Comparison of ENCODE assay signal across 1 cellular context in the genomic region with DNA sequence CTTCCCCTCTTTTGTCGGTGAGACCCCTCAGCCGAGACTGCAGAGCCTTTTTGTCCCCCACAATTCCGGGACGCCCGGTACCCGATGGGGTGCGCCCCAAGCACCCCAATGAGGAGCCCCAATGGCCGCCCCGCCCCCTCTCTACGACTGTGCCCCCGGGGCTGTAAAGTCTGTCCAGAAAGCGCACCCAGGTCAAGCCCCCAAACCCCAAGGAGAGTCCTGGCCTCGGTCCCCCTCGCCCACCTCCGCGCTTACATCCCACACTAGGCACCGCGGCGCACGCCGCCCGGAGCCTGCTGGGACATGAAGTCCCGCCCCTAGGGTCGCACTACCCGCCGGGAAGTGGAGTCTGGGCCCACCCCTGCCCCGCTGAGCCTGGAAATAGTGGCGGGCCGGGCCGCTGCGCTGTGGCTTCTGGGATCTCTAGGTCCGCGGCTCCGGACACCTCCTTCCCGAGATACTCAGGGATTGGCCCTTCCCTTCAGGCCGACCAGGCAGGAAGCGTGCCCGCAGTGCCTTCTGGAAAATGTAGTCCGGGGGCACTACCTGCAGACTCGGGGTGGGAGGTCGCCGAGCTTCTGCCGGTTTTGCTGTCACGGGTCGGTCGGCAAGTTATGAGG.
TF ChIP-seq lines count a peak whose summit lies in the region.

Gene MEN1, minus strand, starts transcription at position 281 of the 620 bp plus-strand sequence. CDS start 442 bp downstream, outside the sequence.

TF ChIP-seq in K562, 482 proteins besides CTCF, POLR2A, EP300 and RAD21 (continued from another document and continues in another):
- TF ChIP-seq CTCFL (IDR thresholded peaks at IDR 0.05; ENCODE audit: borderline replicate concordance, insufficient read depth, low read depth, low read length, poor library complexity, severe bottlenecking) (peak; percentile 39), RCOR1 (IDR thresholded peaks at IDR 0.05; ENCODE audit: borderline replicate concordance in 1 of 2, low read depth in 2 of 2, low read length in 2 of 2) (peak in 1 of 2 experiments; percentile 47; a peak in 1 of 4 replicates), PRMT5 (CRISPR knock-in tag; IDR thresholded peaks at IDR 0.05) (no peak), SIN3B (IDR thresholded peaks at IDR 0.05; ENCODE audit: low read depth) (peak; percentile 54; the same call in 1 of the 2 replicates), SPI1 (IDR thresholded peaks at IDR 0.05; ENCODE audit: borderline replicate concordance, low read depth, low read length) (0 out of 2 replicates have a peak, but pooled peaks have one; percentile 18), CREB5 (CRISPR knock-in tag; IDR thresholded peaks at IDR 0.05) (no peak), ZBTB33 (CRISPR knock-in tag; IDR thresholded peaks at IDR 0.05) (peak; percentile 10; the same call in 1 of the 2 replicates), POU5F1 (IDR thresholded peaks at IDR 0.05; ENCODE audit: borderline replicate concordance, low read depth, low read length, partially characterized antibody) (no peak), ZNF23 (CRISPR knock-in tag; IDR thresholded peaks at IDR 0.05) (no peak), GTF2F1 (IDR thresholded peaks at IDR 0.05; ENCODE audit: low read depth, low read length) (no peak), RFX1 (IDR thresholded peaks at IDR 0.05) (no peak), TGIF2 (CRISPR knock-in tag; IDR thresholded peaks at IDR 0.05) (no peak), BHLHE40 (IDR thresholded peaks at IDR 0.05; ENCODE audit: low read length) (peak; percentile 69), ZNF780A (CRISPR knock-in tag; IDR thresholded peaks at IDR 0.05) (no peak), ZC3H11A (IDR thresholded peaks at IDR 0.05; ENCODE audit: low read depth, low read length) (no peak), KAT8 (IDR thresholded peaks at IDR 0.05; ENCODE audit: low read depth) (no peak), HOXB6 (CRISPR knock-in tag; IDR thresholded peaks at IDR 0.05; ENCODE audit: borderline replicate concordance) (no peak), ZNF785 (CRISPR knock-in tag; IDR thresholded peaks at IDR 0.05) (no peak), OTX1 (CRISPR knock-in tag; IDR thresholded peaks at IDR 0.05) (no peak), FOXA3 (CRISPR knock-in tag; conservative IDR thresholded peaks at IDR 0.05 in 1 of 2, IDR thresholded peaks at IDR 0.05 in 1 of 2) (no peak), ZHX1 (conservative IDR thresholded peaks at IDR 0.05; ENCODE audit: low read length) (no peak), E2F8 (IDR thresholded peaks at IDR 0.05; ENCODE audit: low read depth, partially characterized antibody) (no peak), PHB2 (IDR thresholded peaks at IDR 0.05; ENCODE audit: low read depth) (no peak), POLR2AphosphoS5 (IDR thresholded peaks at IDR 0.05; ENCODE audit: control insufficient read depth, insufficient read depth, low read depth, low read length) (no peak), HDAC2 (IDR thresholded peaks at IDR 0.05) (no peak), SAP30 (IDR thresholded peaks at IDR 0.05; ENCODE audit: borderline replicate concordance, insufficient read depth, low read depth, low read length, poor library complexity, severe bottlenecking) (peak; percentile 72), ELF2 (CRISPR knock-in tag; IDR thresholded peaks at IDR 0.05) (no peak), CSDE1 (IDR thresholded peaks at IDR 0.05) (no peak), XRCC5 (IDR thresholded peaks at IDR 0.05; ENCODE audit: low read depth, low read length) (peak; percentile 73; the same call in 1 of the 2 replicates), RFX7 (CRISPR knock-in tag; IDR thresholded peaks at IDR 0.05) (no peak), NR4A1 (CRISPR knock-in tag; IDR thresholded peaks at IDR 0.05) (no peak), NR4A1 (tag; IDR thresholded peaks at IDR 0.05) (no peak), ZNF586 (CRISPR knock-in tag; conservative IDR thresholded peaks at IDR 0.05) (no peak), ZNF408 (CRISPR knock-in tag; IDR thresholded peaks at IDR 0.05; ENCODE audit: low read depth) (no peak), ZKSCAN1 (IDR thresholded peaks at IDR 0.05; ENCODE audit: low read depth, low read length) (no peak), TCF15 (CRISPR knock-in tag; IDR thresholded peaks at IDR 0.05) (no peak), ZFX (CRISPR knock-in tag; IDR thresholded peaks at IDR 0.05) (peak; percentile 97)
- TF ChIP-seq, protein P1, sequence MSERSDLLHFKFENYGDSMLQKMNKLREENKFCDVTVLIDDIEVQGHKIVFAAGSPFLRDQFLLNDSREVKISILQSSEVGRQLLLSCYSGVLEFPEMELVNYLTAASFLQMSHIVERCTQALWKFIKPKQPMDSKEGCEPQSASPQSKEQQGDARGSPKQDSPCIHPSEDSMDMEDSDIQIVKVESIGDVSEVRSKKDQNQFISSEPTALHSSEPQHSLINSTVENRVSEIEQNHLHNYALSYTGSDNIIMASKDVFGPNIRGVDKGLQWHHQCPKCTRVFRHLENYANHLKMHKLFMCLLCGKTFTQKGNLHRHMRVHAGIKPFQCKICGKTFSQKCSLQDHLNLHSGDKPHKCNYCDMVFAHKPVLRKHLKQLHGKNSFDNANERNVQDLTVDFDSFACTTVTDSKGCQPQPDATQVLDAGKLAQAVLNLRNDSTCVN (CRISPR knock-in tag; IDR thresholded peaks at IDR 0.05): no peak
- TF ChIP-seq, protein P2, sequence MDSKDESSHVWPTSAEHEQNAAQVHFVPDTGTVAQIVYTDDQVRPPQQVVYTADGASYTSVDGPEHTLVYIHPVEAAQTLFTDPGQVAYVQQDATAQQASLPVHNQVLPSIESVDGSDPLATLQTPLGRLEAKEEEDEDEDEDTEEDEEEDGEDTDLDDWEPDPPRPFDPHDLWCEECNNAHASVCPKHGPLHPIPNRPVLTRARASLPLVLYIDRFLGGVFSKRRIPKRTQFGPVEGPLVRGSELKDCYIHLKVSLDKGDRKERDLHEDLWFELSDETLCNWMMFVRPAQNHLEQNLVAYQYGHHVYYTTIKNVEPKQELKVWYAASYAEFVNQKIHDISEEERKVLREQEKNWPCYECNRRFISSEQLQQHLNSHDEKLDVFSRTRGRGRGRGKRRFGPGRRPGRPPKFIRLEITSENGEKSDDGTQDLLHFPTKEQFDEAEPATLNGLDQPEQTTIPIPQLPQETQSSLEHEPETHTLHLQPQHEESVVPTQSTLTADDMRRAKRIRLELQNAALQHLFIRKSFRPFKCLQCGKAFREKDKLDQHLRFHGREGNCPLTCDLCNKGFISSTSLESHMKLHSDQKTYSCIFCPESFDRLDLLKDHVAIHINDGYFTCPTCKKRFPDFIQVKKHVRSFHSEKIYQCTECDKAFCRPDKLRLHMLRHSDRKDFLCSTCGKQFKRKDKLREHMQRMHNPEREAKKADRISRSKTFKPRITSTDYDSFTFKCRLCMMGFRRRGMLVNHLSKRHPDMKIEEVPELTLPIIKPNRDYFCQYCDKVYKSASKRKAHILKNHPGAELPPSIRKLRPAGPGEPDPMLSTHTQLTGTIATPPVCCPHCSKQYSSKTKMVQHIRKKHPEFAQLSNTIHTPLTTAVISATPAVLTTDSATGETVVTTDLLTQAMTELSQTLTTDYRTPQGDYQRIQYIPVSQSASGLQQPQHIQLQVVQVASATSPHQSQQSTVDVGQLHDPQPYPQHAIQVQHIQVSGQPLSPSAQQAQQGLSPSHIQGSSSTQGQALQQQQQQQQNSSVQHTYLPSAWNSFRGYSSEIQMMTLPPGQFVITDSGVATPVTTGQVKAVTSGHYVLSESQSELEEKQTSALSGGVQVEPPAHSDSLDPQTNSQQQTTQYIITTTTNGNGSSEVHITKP (IDR thresholded peaks at IDR 0.05; ENCODE audit: partially characterized antibody): peak; percentile 29
- TF ChIP-seq, protein P3, sequence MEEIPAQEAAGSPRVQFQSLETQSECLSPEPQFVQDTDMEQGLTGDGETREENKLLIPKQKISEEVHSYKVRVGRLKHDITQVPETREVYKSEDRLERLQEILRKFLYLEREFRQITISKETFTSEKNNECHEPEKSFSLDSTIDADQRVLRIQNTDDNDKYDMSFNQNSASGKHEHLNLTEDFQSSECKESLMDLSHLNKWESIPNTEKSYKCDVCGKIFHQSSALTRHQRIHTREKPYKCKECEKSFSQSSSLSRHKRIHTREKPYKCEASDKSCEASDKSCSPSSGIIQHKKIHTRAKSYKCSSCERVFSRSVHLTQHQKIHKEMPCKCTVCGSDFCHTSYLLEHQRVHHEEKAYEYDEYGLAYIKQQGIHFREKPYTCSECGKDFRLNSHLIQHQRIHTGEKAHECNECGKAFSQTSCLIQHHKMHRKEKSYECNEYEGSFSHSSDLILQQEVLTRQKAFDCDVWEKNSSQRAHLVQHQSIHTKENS (CRISPR knock-in tag; IDR thresholded peaks at IDR 0.05): no peak
